Comparison of ENCODE assay signal across 9 cellular contexts in genomic region chr16:84065536-84066132, GRCh38. TPM values are rescaled to one million over a fixed set of nuclear protein-coding genes. Genes with fewer than 3 reads are reported as not detected.
DNase-seq lines count a peak whose midpoint lies in the region; ATAC-seq and TF ChIP-seq lines count a peak whose summit lies in the region.
"Had no signal": no experiment of that assay in that cellular context is flagged by ENCODE, and none has a peak within 500 bp of the region (broad histone marks: within the 10 kb centered on the region; RNA-seq: fewer than 3 reads in every experiment).

No MANE protein-coding gene starts in this region.

- H3K36me3 ChIP-seq in MM.1S (replicated peaks; ENCODE audit: insufficient read depth, low read length): 0 out of 2 replicates have a peak, but pooled peaks cover 6% of the 10 kb centered on the region
- H3K36me3 ChIP-seq in naive thymus-derived CD4-positive, alpha-beta T cell (ENCODE audit: control insufficient read depth in 2 of 3, insufficient read depth in 3 of 3, low read length in 3 of 3): peaks cover 45 to 87% (median 46%) of the 10 kb centered on the region in 3 experiments

- H3K36me3 Mint-ChIP-seq in naive thymus-derived CD4-positive, alpha-beta T cell: peaks cover 11 to 53% (median 40%) of the 10 kb centered on the region in 5 donors

- intact Hi-C loops in naive thymus-derived CD4-positive, alpha-beta T cell (cut with micrococcal nuclease): loop anchor here (1.0 to 10.0 kb wide), 3 partner anchors 109 to 239 kb away; partner anchors contain the start of gene OSGIN1 (in 1 of the 2)

- no peaks in the 10 kb centered on the region for H3K9me3 ChIP-seq in MM.1S (replicated peaks; ENCODE audit: insufficient read depth, low read length)
- no peaks in the 10 kb centered on the region for H3K9me3 ChIP-seq in naive thymus-derived CD4-positive, alpha-beta T cell (ENCODE audit: control insufficient read depth in 2 of 3, low read length in 3 of 3)
- H3K9me3 ChIP-seq: BLaER1 treated with 17β-estradiol and CSF1 and Interleukin-3, amounts not matched to agents 10 nM and 100 nM had no signal

- H4K20me1 ChIP-seq in MM.1S (ENCODE audit: insufficient read depth, low read length): no peaks in the 10 kb centered on the region

- no peak overlapping the region for H3K27ac Mint-ChIP-seq in naive thymus-derived CD4-positive, alpha-beta T cell

- H3K9me3 Mint-ChIP-seq in naive thymus-derived CD4-positive, alpha-beta T cell: no peaks in the 10 kb centered on the region

- no peak overlapping the region for H3K4me3 ChIP-seq in MM.1S (ENCODE audit: low read length)
- no peak overlapping the region for H3K4me3 ChIP-seq in naive thymus-derived CD4-positive, alpha-beta T cell (ENCODE audit: low read length)
- H3K4me3 ChIP-seq: BLaER1 treated with 17β-estradiol and CSF1 and Interleukin-3, amounts not matched to agents 10 nM and 100 nM had no signal

- no peaks in the 10 kb centered on the region for H3K9me2 ChIP-seq in MM.1S (replicated peaks; ENCODE audit: insufficient read depth, low read length)

- no peak overlapping the region for H3K27ac ChIP-seq in MM.1S (ENCODE audit: low read length)
- H3K27ac ChIP-seq in naive thymus-derived CD4-positive, alpha-beta T cell (ENCODE audit: low read depth, low read length): no peak overlapping the region
- H3K27ac ChIP-seq: BLaER1 treated with 17β-estradiol and CSF1 and Interleukin-3, amounts not matched to agents 10 nM and 100 nM had no signal

- H3F3A ChIP-seq in MM.1S (ENCODE audit: insufficient read depth, low read length): no peaks in the 10 kb centered on the region; the same call in 1 of the 2 replicates

- CTCF ChIA-PET in naive thymus-derived CD4-positive, alpha-beta T cell (lab: Charles Lee): interaction anchor here (0.7 to 1.0 kb wide), 5 partner anchors 19 to 108 kb away, joined by 3 to 5 read pairs (median 4); no protein-coding TSS in a partner anchor

- TF ChIP-seq CTCF in MM.1S (IDR thresholded peaks at IDR 0.05; ENCODE audit: low read length): peak; percentile 14; the same call in 1 of the 2 replicates

- H3K4me2 ChIP-seq in MM.1S (ENCODE audit: low read depth, low read length): no peak overlapping the region
- H3K4me2 ChIP-seq: BLaER1 treated with 17β-estradiol and CSF1 and Interleukin-3, amounts not matched to agents 10 nM and 100 nM had no signal

- peak; percentile 18 to 73 (median 56) for DNase-seq in NCI-H1417 (lab: John Stamatoyannopoulos, UW)
- no peak for DNase-seq in NCI-H1417 treated with DMSO at 0.1 percent for 48 hours (lab: John Stamatoyannopoulos, UW)
- DNase-seq in MM.1S: no peak
- peak; percentile 37 for DNase-seq in SKM-1 treated with dmso at 0.1 percent for 144 hours (lab: John Stamatoyannopoulos, UW; ENCODE audit: unreplicated experiment)
- peak in 2 of 9 donors; percentile 11 to 24 for DNase-seq in naive thymus-derived CD4-positive, alpha-beta T cell

- ATAC-seq in esophagus mucosa (peak; percentile 67), HG02970 (IDR thresholded peaks at IDR 0.05; ENCODE audit: low FRiP score, unreplicated experiment) (no peak), GM21576 (IDR thresholded peaks at IDR 0.05; ENCODE audit: unreplicated experiment) (no peak)
- ATAC-seq in naive thymus-derived CD4-positive, alpha-beta T cell: peak; percentile 43

- no peaks in the 10 kb centered on the region for H3K27me3 ChIP-seq in MM.1S (replicated peaks; ENCODE audit: insufficient read depth, low read length)
- H3K27me3 ChIP-seq in naive thymus-derived CD4-positive, alpha-beta T cell (ENCODE audit: control insufficient read depth in 2 of 2, insufficient read depth in 2 of 2, low read length in 2 of 2): no peaks in the 10 kb centered on the region
- H3K27me3 ChIP-seq: BLaER1 treated with 17β-estradiol and CSF1 and Interleukin-3, amounts not matched to agents 10 nM and 100 nM had no signal

- peaks cover 18% of the 10 kb centered on the region for H3K4me1 ChIP-seq in MM.1S (ENCODE audit: low read length)
- no peaks in the 10 kb centered on the region for H3K4me1 ChIP-seq in naive thymus-derived CD4-positive, alpha-beta T cell (ENCODE audit: control insufficient read depth in 2 of 2, insufficient read depth in 2 of 2, low read length in 2 of 2)

- H3K27me3 Mint-ChIP-seq in naive thymus-derived CD4-positive, alpha-beta T cell: no peaks in the 10 kb centered on the region

- POLR2A ChIA-PET in naive thymus-derived CD4-positive, alpha-beta T cell (lab: Charles Lee): interaction anchor here (0.5 to 1.2 kb wide), 3 partner anchors 8 to 51 kb away, joined by 3 read pairs; partner anchors contain the start of gene MBTPS1

- no peak overlapping the region for H3K9ac ChIP-seq in MM.1S (ENCODE audit: low read length)
- H3K9ac ChIP-seq: BLaER1 treated with 17β-estradiol and CSF1 and Interleukin-3, amounts not matched to agents 10 nM and 100 nM had no signal

- no peak overlapping the region for H3K4me3 Mint-ChIP-seq in naive thymus-derived CD4-positive, alpha-beta T cell

- peaks cover 0 to 8% (median 0%) of the 10 kb centered on the region in 7 donors for H3K4me1 Mint-ChIP-seq in naive thymus-derived CD4-positive, alpha-beta T cell

- no peak overlapping the region for H2AFZ ChIP-seq in MM.1S (ENCODE audit: low read length)

- H3K79me2 ChIP-seq in MM.1S (ENCODE audit: low read length): 0 out of 2 replicates have a peak, but pooled peaks cover 5% of the 10 kb centered on the region

RNA-seq across cellular contexts. Expression of gene SLC38A8, which starts 23.0 kb away (rescaled TPM):
- total RNA-seq in esophagus mucosa: not detected
- not detected for total RNA-seq in naive thymus-derived CD4-positive, alpha-beta T cell
- not detected for polyA plus RNA-seq in naive thymus-derived CD4-positive, alpha-beta T cell

RNA-seq across cellular contexts. Expression of gene MBTPS1, which starts 51.1 kb away (rescaled TPM):
- total RNA-seq in esophagus mucosa: 37.3 TPM
- total RNA-seq in naive thymus-derived CD4-positive, alpha-beta T cell: 100 to 1,000 TPM in 4 of 5 experiments, 10 to 100 TPM in 1; 65.3 to 157 (median 138) TPM
- polyA plus RNA-seq in naive thymus-derived CD4-positive, alpha-beta T cell: 10 to 100 TPM; 48.6 to 89.4 TPM

Comparison
In these comparisons a context has a peak if more than half of its experiments do, and no peak if none do; other contexts are left out.
1. DNase-seq: peak in NCI-H1417 (3 of 3) and SKM-1 treated with dmso at 0.1 percent for 144 hours (single experiment); none in NCI-H1417 treated with DMSO at 0.1 percent for 48 hours (single experiment) and MM.1S (single experiment).
2. ATAC-seq: peak in esophagus mucosa (single experiment) and naive thymus-derived CD4-positive, alpha-beta T cell (single experiment); none in HG02970 (single experiment) and GM21576 (single experiment).